In genomic region chr5:133384120-133384855, GRCh38 we compare ENCODE assay signal across 15 cellular contexts.
DNase-seq lines count a peak whose midpoint lies in the region; ATAC-seq and TF ChIP-seq lines count a peak whose summit lies in the region.
"Had no signal": no experiment of that assay in that cellular context is flagged by ENCODE, and none has a peak within 500 bp of the region (broad histone marks: within the 10 kb centered on the region; RNA-seq: fewer than 3 reads in every experiment).

No MANE protein-coding gene starts in this region.

- no peaks in the 10 kb centered on the region for H3K9me3 Mint-ChIP-seq in Calu3 (ENCODE audit: low read depth, unreplicated experiment)

- CTCF ChIA-PET in Calu3 (lab: Charles Lee): no interaction called here

- H3K9me3 ChIP-seq in left ventricle myocardium inferior (replicated peaks) (no peaks in the 10 kb centered on the region), vagina (no peaks in the 10 kb centered on the region)
- H3K9me3 ChIP-seq: A549 had no signal

- H3K36me3 ChIP-seq in left ventricle myocardium inferior (no peaks in the 10 kb centered on the region), vagina (no peaks in the 10 kb centered on the region)

- no peak for TF ChIP-seq CTCF in left ventricle myocardium inferior (IDR thresholded peaks at IDR 0.05; ENCODE audit: borderline replicate concordance)
- no peak for TF ChIP-seq CTCF in coronary artery (IDR thresholded peaks at IDR 0.05)
- no peak for TF ChIP-seq CTCF in vagina (IDR thresholded peaks at IDR 0.05)
- no peak for TF ChIP-seq CTCF in Calu3 (IDR thresholded peaks at IDR 0.05; ENCODE audit: unreplicated experiment)

- H3K27me3 ChIP-seq in left ventricle myocardium inferior (ENCODE audit: low read depth) (peaks cover 46% of the 10 kb centered on the region), vagina (no peaks in the 10 kb centered on the region)

- H3K27me3 Mint-ChIP-seq in Calu3 (ENCODE audit: unreplicated experiment): peaks cover 99% of the 10 kb centered on the region

- no peak overlapping the region for H3K4me3 Mint-ChIP-seq in Calu3 (ENCODE audit: low read depth, unreplicated experiment)

- DNase-seq in Right ventricle myocardium inferior (ENCODE audit: missing footprints) (no peak), left ventricle myocardium inferior (no peak), coronary artery (ENCODE audit: low spot score) (peak; percentile 49), mesenteric fat pad (ENCODE audit: low spot score) (peak; percentile 62), vagina (ENCODE audit: extremely low spot score in 2 of 2) (peak; percentile 70 to 81), Calu3 (no peak)
- DNase-seq in stimulated activated CD4-positive, alpha-beta T cell treated with anti-CD3 and anti-CD28 coated beads, Interleukin-15, amount 100 ng/mL, for 24 hours: no peak
- DNase-seq: C1 segment of cervical spinal cord, DND-41, NCI-H1436, NCI-H2029 treated with DMSO at 0.1 percent for 48 hours, NCI-H2171 treated with DMSO at 0.1 percent for 48 hours had no signal

- ATAC-seq in Right ventricle myocardium inferior: peak; percentile 55
- ATAC-seq: A549 had no signal

- H3K4me1 Mint-ChIP-seq in Calu3 (ENCODE audit: low read depth, unreplicated experiment): no peaks in the 10 kb centered on the region

- H3K27ac ChIP-seq in left ventricle myocardium inferior (replicated peaks) (no peak overlapping the region), coronary artery (no peak overlapping the region), vagina (no peak overlapping the region)
- H3K27ac ChIP-seq: A549, KMS-11, RWPE1 had no signal

- TF ChIP-seq POLR2A in vagina (IDR thresholded peaks at IDR 0.05): no peak

- H3K4me3 ChIP-seq in left ventricle myocardium inferior: no peak overlapping the region
- H3K4me3 ChIP-seq in coronary artery: no peak overlapping the region
- H3K4me3 ChIP-seq in vagina: no peak overlapping the region
- H3K4me3 ChIP-seq: A549 had no signal

- H3K4me1 ChIP-seq in left ventricle myocardium inferior: no peaks in the 10 kb centered on the region
- H3K4me1 ChIP-seq in vagina: no peaks in the 10 kb centered on the region
- H3K4me1 ChIP-seq: A549 had no signal

- no peak overlapping the region for H3K27ac Mint-ChIP-seq in Calu3 (ENCODE audit: unreplicated experiment)

- H3K36me3 Mint-ChIP-seq in Calu3 (ENCODE audit: insufficient read depth, unreplicated experiment): no peaks in the 10 kb centered on the region

- intact Hi-C loops in Right ventricle myocardium inferior (cut with DNase I): no loop called here
- intact Hi-C loops in left ventricle myocardium inferior (cut with micrococcal nuclease): no loop called here
- intact Hi-C loops in vagina (cut with DNase I): no loop called here
- intact Hi-C loops in Calu3 (cut with micrococcal nuclease; ENCODE audit: unreplicated experiment): no loop called here

- no TSS peak for BruUV-seq in Calu3 (replicated peaks; lab: Mats Ljungman, UMichigan)

Comparison
In these comparisons a context has a peak if more than half of its experiments do, and no peak if none do; other contexts are left out.
1. DNase-seq: peak in coronary artery (single experiment), mesenteric fat pad (single experiment) and vagina (2 of 2); none in Right ventricle myocardium inferior (single experiment), left ventricle myocardium inferior (single experiment), Calu3 (single experiment) and stimulated activated CD4-positive, alpha-beta T cell treated with anti-CD3 and anti-CD28 coated beads, Interleukin-15, amount 100 ng/mL, for 24 hours (single experiment).